In genomic region chr6:30889921-30890645, GRCh38 we compare ENCODE assay signal across 12 cellular contexts. TPM values are rescaled to one million over a fixed set of nuclear protein-coding genes. Genes with fewer than 3 reads are reported as not detected.
A peak's percentile ranks its signal among the peaks of the same experiment; 100 is the strongest.
DNase-seq lines count a peak whose midpoint lies in the region; ATAC-seq and TF ChIP-seq lines count a peak whose summit lies in the region.
"Had no signal": no experiment of that assay in that cellular context is flagged by ENCODE, and none has a peak within 500 bp of the region (broad histone marks: within the 10 kb centered on the region; RNA-seq: fewer than 3 reads in every experiment).

No MANE protein-coding gene starts in this region.

- no peaks in the 10 kb centered on the region for H3K9me3 Mint-ChIP-seq in neural crest cell
- no peaks in the 10 kb centered on the region for H3K9me3 Mint-ChIP-seq in stimulated activated naive CD8-positive, alpha-beta T cell treated with anti-CD3 and anti-CD28 coated beads, Interleukin-15, amount 100 ng/mL, for 72 hours
- H3K9me3 Mint-ChIP-seq: activated T-cell treated with anti-CD3 and anti-CD28 coated beads, Interleukin-2, amount 50 U/mL, for 72 hours had no signal

- 5% methylated on average over 14 of the region's 14 CpGs for WGBS in mammary epithelial cell (ENCODE audit: low coverage, missing lambda C conversion rate)

- in situ Hi-C loops in mammary epithelial cell (cut with MboI; ENCODE audit: low sequenced_read_pairs in 2 of 2): no loop called here

- H3K27ac ChIP-seq in mammary epithelial cell (ENCODE audit: insufficient read depth, low read depth, low read length): peak overlapping the region; percentile 29

- no peaks in the 10 kb centered on the region for H3K27me3 Mint-ChIP-seq in neural crest cell (ENCODE audit: low read depth)
- no peaks in the 10 kb centered on the region for H3K27me3 Mint-ChIP-seq in stimulated activated naive CD8-positive, alpha-beta T cell treated with anti-CD3 and anti-CD28 coated beads, Interleukin-15, amount 100 ng/mL, for 72 hours

- H3K4me3 ChIP-seq in BE2C (ENCODE audit: low read depth, low read length): no peak overlapping the region
- H3K4me3 ChIP-seq in mammary epithelial cell (replicated peaks in 1 of 3; ENCODE audit: insufficient read depth in 1 of 3, low read depth in 2 of 3, low read length in 3 of 3): no peak overlapping the region
- H3K4me3 ChIP-seq: BLaER1 treated with 17β-estradiol and CSF1 and Interleukin-3, amounts not matched to agents 10 nM and 100 nM had no signal

- H3K27me3 ChIP-seq in BE2C (no peaks in the 10 kb centered on the region), mammary epithelial cell (ENCODE audit: insufficient read depth, low read length) (no peaks in the 10 kb centered on the region)
- H3K27me3 ChIP-seq: BLaER1 treated with 17β-estradiol and CSF1 and Interleukin-3, amounts not matched to agents 10 nM and 100 nM had no signal

- intact Hi-C loops in mammary epithelial cell (cut with micrococcal nuclease): no loop called here

- H3K9me3 ChIP-seq in BE2C (no peaks in the 10 kb centered on the region), mammary epithelial cell (replicated peaks; ENCODE audit: insufficient read depth, low read length) (no peaks in the 10 kb centered on the region)
- H3K9me3 ChIP-seq: BLaER1 treated with 17β-estradiol and CSF1 and Interleukin-3, amounts not matched to agents 10 nM and 100 nM had no signal

- BruUV-seq in mammary epithelial cell (replicated peaks; lab: Mats Ljungman, UMichigan): no TSS peak

- dilution Hi-C loops in mammary epithelial cell (cut with HindIII; ENCODE audit: low sequenced_read_pairs): loop anchor here (10.0 kb wide), 1 partner anchor 65 kb away; no protein-coding TSS in a partner anchor

- no peak overlapping the region for H3K9ac ChIP-seq in mammary epithelial cell (ENCODE audit: insufficient read depth, low read length)

- H2AFZ ChIP-seq in mammary epithelial cell (ENCODE audit: low read depth, low read length): no peak overlapping the region

- peak overlapping the region; percentile 90 for H3K27ac Mint-ChIP-seq in neural crest cell (ENCODE audit: unreplicated experiment)
- no peak overlapping the region for H3K27ac Mint-ChIP-seq in stimulated activated naive CD8-positive, alpha-beta T cell treated with anti-CD3 and anti-CD28 coated beads, Interleukin-15, amount 100 ng/mL, for 72 hours
- H3K27ac Mint-ChIP-seq: activated T-cell treated with anti-CD3 and anti-CD28 coated beads, Interleukin-2, amount 50 U/mL, for 72 hours had no signal

- H4K20me1 ChIP-seq in mammary epithelial cell (ENCODE audit: insufficient read depth, low read length): no peaks in the 10 kb centered on the region

- H3K79me2 ChIP-seq in mammary epithelial cell (ENCODE audit: insufficient read depth, low read length): peaks cover 91% of the 10 kb centered on the region

- no peak for TF ChIP-seq CTCF in BE2C (IDR thresholded peaks at IDR 0.05; ENCODE audit: low read depth, low read length)
- no peak for TF ChIP-seq CTCF in mammary epithelial cell (conservative IDR thresholded peaks at IDR 0.05 in 1 of 2, IDR thresholded peaks at IDR 0.05 in 1 of 2; ENCODE audit: extremely low read depth in 1 of 2, insufficient read depth in 1 of 2, low read depth in 1 of 2, low read length in 2 of 2)
- no peak for TF ChIP-seq CTCF in neural crest cell (conservative IDR thresholded peaks at IDR 0.05)

- peak overlapping the region; percentile 17 for H3K4me2 ChIP-seq in mammary epithelial cell (ENCODE audit: insufficient read depth, low read depth, low read length)

- H3K36me3 ChIP-seq in BE2C (no peaks in the 10 kb centered on the region), mammary epithelial cell (ENCODE audit: insufficient read depth, low read length) (peaks cover 30% of the 10 kb centered on the region)

- CTCF ChIA-PET in mammary epithelial cell (lab: Charles Lee; ENCODE audit: low non-redundant PET): interaction anchor here (0.5 to 0.9 kb wide), 4 partner anchors 11 to 197 kb away, joined by 3 to 7 read pairs (median 4); no protein-coding TSS in a partner anchor

- H3K4me1 ChIP-seq in BE2C: peaks cover 13% of the 10 kb centered on the region
- peaks cover 58% of the 10 kb centered on the region for H3K4me1 ChIP-seq in mammary epithelial cell (ENCODE audit: insufficient read depth, low read length)

- peak overlapping the region; percentile 26 for H3K4me3 Mint-ChIP-seq in neural crest cell
- H3K4me3 Mint-ChIP-seq in stimulated activated naive CD8-positive, alpha-beta T cell treated with anti-CD3 and anti-CD28 coated beads, Interleukin-15, amount 100 ng/mL, for 72 hours: no peak overlapping the region
- H3K4me3 Mint-ChIP-seq: activated T-cell treated with anti-CD3 and anti-CD28 coated beads, Interleukin-2, amount 50 U/mL, for 72 hours had no signal

- H3K4me1 Mint-ChIP-seq in neural crest cell: peaks cover 49% of the 10 kb centered on the region
- H3K4me1 Mint-ChIP-seq in stimulated activated naive CD8-positive, alpha-beta T cell treated with anti-CD3 and anti-CD28 coated beads, Interleukin-15, amount 100 ng/mL, for 72 hours: peaks cover 18% of the 10 kb centered on the region

- peaks cover 11% of the 10 kb centered on the region for H3K36me3 Mint-ChIP-seq in neural crest cell (ENCODE audit: low read depth)

- ATAC-seq in stimulated activated naive CD8-positive, alpha-beta T cell treated with anti-CD3 and anti-CD28 coated beads, Interleukin-15, amount 100 ng/mL, for 72 hours: no peak
- no peak for ATAC-seq in HG02870 (IDR thresholded peaks at IDR 0.05; ENCODE audit: unreplicated experiment)
- ATAC-seq: activated T-cell treated with anti-CD3 and anti-CD28 coated beads, Interleukin-2, amount 50 U/mL, for 72 hours had no signal

- DNase-seq in BE2C (peak; percentile 49), NCI-H1105 treated with DMSO at 0.1 percent for 48 hours (lab: John Stamatoyannopoulos, UW) (peak; percentile 86), mammary epithelial cell (peak; percentile 93), neural crest cell (ENCODE audit: low read depth, low spot score) (no peak), iPS-NIHi11 (ENCODE audit: low spot score) (no peak)
- no peak for DNase-seq in activated T-cell treated with anti-CD3 and anti-CD28 coated beads, Interleukin-2, amount 50 U/mL, for 1 hour
- DNase-seq in stimulated activated naive CD8-positive, alpha-beta T cell treated with anti-CD3 and anti-CD28 coated beads, Interleukin-15, amount 100 ng/mL, for 72 hours: no peak
- DNase-seq: activated T-cell treated with anti-CD3 and anti-CD28 coated beads, Interleukin-2, amount 50 U/mL, for 72 hours; Karpas-422 had no signal

RNA-seq across cellular contexts. Expression of gene DDR1, which starts 5.8 kb away (rescaled TPM):
- 21.4 TPM for polyA plus RNA-seq in BE2C (2012; ENCODE audit: insufficient read depth, insufficient read length, low read depth)
- total RNA-seq in mammary epithelial cell (100 to 1,000 TPM; 192 to 315 TPM), neural crest cell (160 and 178 TPM in 2 replicates)
- polyA plus RNA-seq in mammary epithelial cell: 130 TPM
- 239 TPM for polyA minus RNA-seq in mammary epithelial cell

RNA-seq across cellular contexts. Expression of gene GTF2H4, which starts 17.9 kb away (rescaled TPM):
- 39.4 TPM for polyA plus RNA-seq in BE2C (2012; ENCODE audit: insufficient read depth, insufficient read length, low read depth)
- 10 to 100 TPM; 17.0 to 41.1 TPM for total RNA-seq in mammary epithelial cell
- 28.8 TPM for polyA plus RNA-seq in mammary epithelial cell
- polyA minus RNA-seq in mammary epithelial cell: 22.1 TPM
- 72.6 and 78.5 TPM in 2 replicates for total RNA-seq in neural crest cell

RNA-seq across cellular contexts. Expression of gene VARS2, which starts 24.0 kb away (rescaled TPM):
- polyA plus RNA-seq in BE2C (2012; ENCODE audit: insufficient read depth, insufficient read length, low read depth): 54.7 TPM
- total RNA-seq in mammary epithelial cell: 10 to 100 TPM; 17.7 to 25.7 TPM
- 23.6 TPM for polyA plus RNA-seq in mammary epithelial cell
- polyA minus RNA-seq in mammary epithelial cell: 24.7 TPM
- total RNA-seq in neural crest cell: 61.3 and 68.2 TPM in 2 replicates

RNA-seq across cellular contexts. Expression of gene SFTA2, which starts 41.9 kb away (rescaled TPM):
- not detected for polyA plus RNA-seq in BE2C (2012; ENCODE audit: insufficient read depth, insufficient read length, low read depth)
- total RNA-seq in mammary epithelial cell: not detected
- polyA plus RNA-seq in mammary epithelial cell: not detected
- polyA minus RNA-seq in mammary epithelial cell: not detected
- total RNA-seq in neural crest cell: not detected in 2 replicates
- total RNA-seq: renal cortical epithelial cell had no signal

RNA-seq across cellular contexts. Expression of gene MUCL3, which starts 50.7 kb away (rescaled TPM):
- not detected for polyA plus RNA-seq in BE2C (2012; ENCODE audit: insufficient read depth, insufficient read length, low read depth)
- total RNA-seq in mammary epithelial cell (not detected), neural crest cell (not detected in 2 replicates)
- polyA plus RNA-seq in mammary epithelial cell: 0.03 TPM
- polyA minus RNA-seq in mammary epithelial cell: not detected
- total RNA-seq: renal cortical epithelial cell had no signal

Comparison
In these comparisons a context has a peak if more than half of its experiments do, and no peak if none do; other contexts are left out.
1. DNase-seq: peak in BE2C (single experiment), NCI-H1105 treated with DMSO at 0.1 percent for 48 hours (single experiment) and mammary epithelial cell (single experiment); none in neural crest cell (single experiment), activated T-cell treated with anti-CD3 and anti-CD28 coated beads, Interleukin-2, amount 50 U/mL, for 1 hour (single experiment), iPS-NIHi11 (single experiment) and stimulated activated naive CD8-positive, alpha-beta T cell treated with anti-CD3 and anti-CD28 coated beads, Interleukin-15, amount 100 ng/mL, for 72 hours (0 of 2).